10 cellular contexts compared by ENCODE assay signal in the genomic region with DNA sequence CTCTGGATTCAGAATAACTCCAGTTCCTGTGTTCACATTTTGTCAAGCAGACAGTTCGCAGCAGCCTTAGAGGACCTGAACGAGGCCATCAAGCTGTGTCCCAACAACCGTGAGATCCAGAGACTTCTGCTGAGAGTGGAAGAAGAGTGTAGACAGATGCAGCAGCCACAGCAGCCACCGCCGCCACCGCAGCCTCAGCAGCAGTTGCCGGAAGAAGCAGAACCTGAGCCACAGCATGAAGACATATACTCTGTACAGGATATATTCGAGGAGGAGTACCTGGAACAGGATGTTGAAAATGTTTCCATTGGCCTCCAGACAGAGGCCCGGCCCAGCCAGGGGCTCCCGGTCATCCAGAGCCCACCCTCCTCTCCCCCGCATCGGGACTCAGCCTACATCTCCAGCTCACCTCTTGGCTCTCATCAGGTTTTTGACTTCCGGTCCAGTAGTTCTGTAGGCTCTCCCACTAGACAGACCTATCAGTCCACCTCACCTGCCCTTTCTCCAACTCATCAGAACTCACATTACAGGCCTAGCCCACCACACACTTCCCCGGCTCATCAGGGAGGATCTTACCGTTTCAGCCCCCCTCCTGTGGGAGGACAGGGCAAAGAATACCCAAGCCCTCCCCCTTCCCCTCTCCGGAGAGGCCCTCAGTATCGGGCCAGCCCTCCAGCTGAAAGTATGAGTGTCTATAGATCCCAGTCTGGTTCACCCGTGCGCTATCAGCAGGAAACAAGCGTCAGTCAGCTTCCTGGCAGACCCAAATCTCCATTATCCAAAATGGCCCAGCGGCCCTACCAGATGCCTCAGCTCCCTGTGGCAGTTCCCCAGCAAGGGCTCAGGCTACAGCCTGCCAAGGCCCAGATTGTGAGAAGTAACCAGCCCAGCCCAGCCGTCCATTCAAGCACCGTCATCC. TPM values are rescaled to one million over a fixed set of nuclear protein-coding genes. Genes with fewer than 3 reads are reported as not detected.
DNase-seq lines count a peak whose midpoint lies in the region; ATAC-seq and TF ChIP-seq lines count a peak whose summit lies in the region.
"Had no signal": no experiment of that assay in that cellular context is flagged by ENCODE, and none has a peak within 500 bp of the region (broad histone marks: within the 10 kb centered on the region; RNA-seq: fewer than 3 reads in every experiment).

No MANE protein-coding gene starts in this region.

- H3K27me3 Mint-ChIP-seq in T-helper 1 cell treated with Interleukin-12 subunit alpha and Interleukin-12 subunit beta and Interleukin-4 antibody, amounts not matched to agents 30 μg/mL and 1 μg/mL, for 36 hours (ENCODE audit: low read depth) = peaks cover 22% of the 10 kb centered on the region
- H3K27me3 Mint-ChIP-seq in activated naive CD4-positive, alpha-beta T cell treated with anti-CD3 and anti-CD28 coated beads for 36 hours (ENCODE audit: low read depth) = no peaks in the 10 kb centered on the region

- H3K36me3 Mint-ChIP-seq in T-helper 1 cell treated with Interleukin-12 subunit alpha and Interleukin-12 subunit beta and Interleukin-4 antibody, amounts not matched to agents 30 μg/mL and 1 μg/mL, for 36 hours (ENCODE audit: low read depth) = peaks cover 2% of the 10 kb centered on the region
- no peaks in the 10 kb centered on the region for H3K36me3 Mint-ChIP-seq in activated naive CD4-positive, alpha-beta T cell treated with anti-CD3 and anti-CD28 coated beads for 36 hours (ENCODE audit: low read depth)

- H3K4me3 Mint-ChIP-seq in T-helper 1 cell treated with Interleukin-12 subunit alpha and Interleukin-12 subunit beta and Interleukin-4 antibody, amounts not matched to agents 30 μg/mL and 1 μg/mL, for 36 hours = peak overlapping the region; percentile 40
- no peak overlapping the region for H3K4me3 Mint-ChIP-seq in activated naive CD4-positive, alpha-beta T cell treated with anti-CD3 and anti-CD28 coated beads for 36 hours

- 64 to 78% methylated on average over 21 to 23 of the region's 23 CpGs for WGBS in body of pancreas, 2 donors

- H3K9me3 ChIP-seq in body of pancreas (no peaks in the 10 kb centered on the region), tibial artery (no peaks in the 10 kb centered on the region)

- TF ChIP-seq POLR2A in body of pancreas (IDR thresholded peaks at IDR 0.05) = no peak

- no peaks in the 10 kb centered on the region for H3K4me1 ChIP-seq in body of pancreas
- no peaks in the 10 kb centered on the region for H3K4me1 ChIP-seq in tibial artery

- H3K36me3 ChIP-seq in body of pancreas (replicated peaks in 1 of 2; ENCODE audit: insufficient read depth in 1 of 2, low read depth in 2 of 2) (peaks cover 0 to 2% of the 10 kb centered on the region in 2 donors), tibial artery (peaks cover 0 to 45% (median 0%) of the 10 kb centered on the region in 3 donors)

- H3K27ac ChIP-seq in body of pancreas (no peak overlapping the region), tibial artery (no peak overlapping the region)

- H3K4me3 ChIP-seq in body of pancreas (no peak overlapping the region), tibial artery (no peak overlapping the region)

- H3K27ac Mint-ChIP-seq in T-helper 1 cell treated with Interleukin-12 subunit alpha and Interleukin-12 subunit beta and Interleukin-4 antibody, amounts not matched to agents 30 μg/mL and 1 μg/mL, for 36 hours = peak overlapping the region; percentile 83
- H3K27ac Mint-ChIP-seq in activated naive CD4-positive, alpha-beta T cell treated with anti-CD3 and anti-CD28 coated beads for 36 hours = peak overlapping the region; percentile 27

- H3K27me3 ChIP-seq in body of pancreas = no peaks in the 10 kb centered on the region
- H3K27me3 ChIP-seq in tibial artery = no peaks in the 10 kb centered on the region

- ATAC-seq in body of pancreas (no peak), HG03520 (IDR thresholded peaks at IDR 0.05; ENCODE audit: unreplicated experiment) (no peak)

- DNase-seq in GDM1 (lab: John Stamatoyannopoulos, UW) = peak; percentile 91
- peak; percentile 62 for DNase-seq in activated naive CD4-positive, alpha-beta T cell treated with anti-CD3 and anti-CD28 coated beads for 36 hours
- DNase-seq in lung microvascular endothelial cell (ENCODE audit: low read depth in 2 of 2) = peak; percentile 88 to 91
- no peak for DNase-seq in body of pancreas
- no peak for DNase-seq in NCI-H2171 (lab: John Stamatoyannopoulos, UW)
- DNase-seq in tibial artery = no peak
- DNase-seq: NCI-H1417 treated with DMSO at 0.1 percent for 48 hours, NCI-H524 had no signal

- intact Hi-C loops in activated naive CD4-positive, alpha-beta T cell treated with anti-CD3 and anti-CD28 coated beads for 36 hours (cut with micrococcal nuclease) = no loop called here
- intact Hi-C loops in body of pancreas (cut with DNase I) = loop anchor here (5.0 kb wide), 1 partner anchor 62 kb away; no protein-coding TSS in a partner anchor
- intact Hi-C loops in tibial artery (cut with DNase I; ENCODE audit: low total_unique reads) = no loop called here

- peaks cover 21% of the 10 kb centered on the region for H3K4me1 Mint-ChIP-seq in T-helper 1 cell treated with Interleukin-12 subunit alpha and Interleukin-12 subunit beta and Interleukin-4 antibody, amounts not matched to agents 30 μg/mL and 1 μg/mL, for 36 hours (ENCODE audit: low read depth)
- H3K4me1 Mint-ChIP-seq in activated naive CD4-positive, alpha-beta T cell treated with anti-CD3 and anti-CD28 coated beads for 36 hours (ENCODE audit: low read depth) = peaks cover 13% of the 10 kb centered on the region

- no peak for TF ChIP-seq CTCF in body of pancreas (IDR thresholded peaks at IDR 0.05)
- no peak for TF ChIP-seq CTCF in tibial artery (IDR thresholded peaks at IDR 0.05)

- H3K9me3 Mint-ChIP-seq in T-helper 1 cell treated with Interleukin-12 subunit alpha and Interleukin-12 subunit beta and Interleukin-4 antibody, amounts not matched to agents 30 μg/mL and 1 μg/mL, for 36 hours = no peaks in the 10 kb centered on the region
- no peaks in the 10 kb centered on the region for H3K9me3 Mint-ChIP-seq in activated naive CD4-positive, alpha-beta T cell treated with anti-CD3 and anti-CD28 coated beads for 36 hours

- CTCF ChIA-PET in activated naive CD4-positive, alpha-beta T cell treated with anti-CD3 and anti-CD28 coated beads for 36 hours (lab: Charles Lee) = interaction anchor here (0.6 to 2.1 kb wide), 5 partner anchors 13 to 285 kb away, joined by 3 to 14 read pairs (median 7); no protein-coding TSS in a partner anchor

RNA-seq across cellular contexts. Expression of gene CYB561, which starts 25.9 kb away (rescaled TPM):
- total RNA-seq in activated naive CD4-positive, alpha-beta T cell treated with anti-CD3 and anti-CD28 coated beads for 36 hours = 1 to 10 TPM; 2.3 to 2.6 TPM
- total RNA-seq in lung microvascular endothelial cell (7.3 and 12.9 TPM in 2 replicates), body of pancreas (100 to 1,000 TPM in 1 of 2 donors, 10 to 100 TPM in 1; 61.5 to 137 TPM)

RNA-seq across cellular contexts. Expression of gene ACE, which starts 56.7 kb away (rescaled TPM):
- under 1 TPM; 0.12 to 0.50 TPM for total RNA-seq in activated naive CD4-positive, alpha-beta T cell treated with anti-CD3 and anti-CD28 coated beads for 36 hours
- total RNA-seq in lung microvascular endothelial cell = 21.4 and 80.6 TPM in 2 replicates
- total RNA-seq in body of pancreas = 1 to 10 TPM; 5.3 to 6.2 TPM

Comparison
In these comparisons a context has a peak if more than half of its experiments do, and no peak if none do; other contexts are left out.
1. DNase-seq: peak in GDM1 (single experiment), activated naive CD4-positive, alpha-beta T cell treated with anti-CD3 and anti-CD28 coated beads for 36 hours (single experiment) and lung microvascular endothelial cell (2 of 2); none in body of pancreas (0 of 4), NCI-H2171 (single experiment) and tibial artery (0 of 2).
2. RNA of gene ACE, which starts 56.7 kb away (total RNA-seq): 21.4 to 80.6 TPM in lung microvascular endothelial cell and 5.3 to 6.2 TPM in body of pancreas; 0.12 to 0.50 TPM in activated naive CD4-positive, alpha-beta T cell treated with anti-CD3 and anti-CD28 coated beads for 36 hours; every median in the first group is over 4 times any median in the second.